ENCODE assay signal across 22 cellular contexts in genomic region chr16:12211870-12212690, GRCh38.
"Had no signal": no experiment of that assay in that cellular context is flagged by ENCODE, and none has a peak within 500 bp of the region (broad histone marks: within the 10 kb centered on the region; RNA-seq: fewer than 3 reads in every experiment).

No MANE protein-coding gene starts in this region.

- H3K9me3 ChIP-seq: testis had no signal

- FAIRE-seq: colon had no signal

- H3K4me3 ChIP-seq: breast epithelium, dorsolateral prefrontal cortex, spleen, testis had no signal

- ATAC-seq: left ventricle myocardium superior had no signal

- H3K27ac Mint-ChIP-seq: activated CD4-positive, alpha-beta memory T cell treated with anti-CD3 and anti-CD28 coated beads for 36 hours; activated naive CD4-positive, alpha-beta T cell treated with anti-CD3 and anti-CD28 coated beads for 36 hours; activated naive CD8-positive, alpha-beta T cell treated with anti-CD3 and anti-CD28 coated beads, Interleukin-2, amount 10 ng/mL, durations not matched to agents 7 days and 5 days; nephron progenitor cell had no signal

- H3K27me3 ChIP-seq: breast epithelium, dorsolateral prefrontal cortex, spleen, testis had no signal

- H3K4me1 Mint-ChIP-seq: activated naive CD8-positive, alpha-beta T cell treated with anti-CD3 and anti-CD28 coated beads, Interleukin-2, amount 10 ng/mL, durations not matched to agents 7 days and 5 days had no signal

- H3K27me3 Mint-ChIP-seq: activated CD4-positive, alpha-beta memory T cell treated with anti-CD3 and anti-CD28 coated beads for 36 hours; activated naive CD8-positive, alpha-beta T cell treated with anti-CD3 and anti-CD28 coated beads, Interleukin-2, amount 10 ng/mL, durations not matched to agents 7 days and 5 days; central memory CD8-positive, alpha-beta T cell had no signal

- H3K36me3 Mint-ChIP-seq: activated naive CD8-positive, alpha-beta T cell treated with anti-CD3 and anti-CD28 coated beads, Interleukin-2, amount 10 ng/mL, durations not matched to agents 7 days and 5 days had no signal

- H3K36me3 ChIP-seq: breast epithelium had no signal

- H3K27ac ChIP-seq: breast epithelium, dorsolateral prefrontal cortex, spleen, testis had no signal

- H3K4me3 Mint-ChIP-seq: activated CD4-positive, alpha-beta memory T cell treated with anti-CD3 and anti-CD28 coated beads for 36 hours; activated naive CD4-positive, alpha-beta T cell treated with anti-CD3 and anti-CD28 coated beads for 36 hours; activated naive CD8-positive, alpha-beta T cell treated with anti-CD3 and anti-CD28 coated beads, Interleukin-2, amount 10 ng/mL, durations not matched to agents 7 days and 5 days; central memory CD8-positive, alpha-beta T cell; nephron progenitor cell had no signal

- H3K4me1 ChIP-seq: breast epithelium, spleen, testis had no signal

- DNase-seq: activated CD4-positive, alpha-beta memory T cell treated with anti-CD3 and anti-CD28 coated beads for 36 hours; activated CD4-positive, alpha-beta T cell treated with anti-CD3 and anti-CD28 coated beads for 4 hours; activated CD4-positive, CD25-positive, alpha-beta regulatory T cell; activated effector memory CD4-positive, alpha-beta T cell treated with Interleukin-2 at 50 U/mL for 16 hours; activated naive CD4-positive, alpha-beta T cell treated with anti-CD3 and anti-CD28 coated beads for 36 hours; activated naive CD8-positive, alpha-beta T cell treated with anti-CD3 and anti-CD28 coated beads, Interleukin-2, amount 10 ng/mL, durations not matched to agents 7 days and 5 days; activated T-cell treated with anti-CD3 and anti-CD28 coated beads, Interleukin-2, amount 50 U/mL, for 48 hours; amniotic stem cell; dorsolateral prefrontal cortex; left ventricle myocardium superior; nephron progenitor cell; nucleus accumbens; retina; spleen; stimulated activated CD4-positive, alpha-beta T cell treated with anti-CD3 and anti-CD28 coated beads, Interleukin-4, amount 100 ng/mL, for 1 hour; stimulated activated naive CD4-positive, alpha-beta T cell; T-helper 1 cell; testis; trophoblast cell had no signal

- H3K9me3 Mint-ChIP-seq: activated naive CD8-positive, alpha-beta T cell treated with anti-CD3 and anti-CD28 coated beads, Interleukin-2, amount 10 ng/mL, durations not matched to agents 7 days and 5 days; central memory CD8-positive, alpha-beta T cell; nephron progenitor cell had no signal
